In genomic region chr12:85036241-85036707, GRCh38 we compare ENCODE assay signal across 9 cellular contexts. TPM values are rescaled to one million over a fixed set of nuclear protein-coding genes. Genes with fewer than 3 reads are reported as not detected.
DNase-seq lines count a peak whose midpoint lies in the region; ATAC-seq and TF ChIP-seq lines count a peak whose summit lies in the region.
"Had no signal": no experiment of that assay in that cellular context is flagged by ENCODE, and none has a peak within 500 bp of the region (broad histone marks: within the 10 kb centered on the region; RNA-seq: fewer than 3 reads in every experiment).

Gene LRRIQ1, plus strand, starts transcription at chr12:85036351. Its CDS starts 1,826 bp downstream, at chr12:85038177.
Gene TSPAN19, minus strand, starts transcription at chr12:85036277. Its CDS starts 6,331 bp downstream, at chr12:85029946.

- H4K20me1 ChIP-seq in MM.1S (ENCODE audit: insufficient read depth, low read length) (no peaks in the 10 kb centered on the region), smooth muscle cell (ENCODE audit: low read depth) (no peaks in the 10 kb centered on the region)

- H3K4me3 ChIP-seq in GM12865 (ENCODE audit: low read depth, low read length) (peak within 1 kb of the TSS; percentile 66), HEK293 (ENCODE audit: low read depth, low read length) (peak within 1 kb of the TSS; percentile 78), MM.1S (ENCODE audit: low read length) (peak within 1 kb of the TSS; percentile 67), smooth muscle cell (peak within 1 kb of the TSS; percentile 60)

- DNase-seq in GM12865 (ENCODE audit: low read depth) (peak; percentile 83), MM.1S (peak; percentile 92), chondrocyte (ENCODE audit: low spot score) (peak; percentile 69), islet precursor cell (peak; percentile 95), smooth muscle cell (lab: John Stamatoyannopoulos, UW; ENCODE audit: unreplicated experiment) (peak; percentile 5)
- no peak for DNase-seq in natural killer cell treated with Interleukin-12 subunit alpha and Interleukin-12 subunit beta and Interleukin-15 and Interleukin-18, amount 100 ng/mL, for 72 hours (ENCODE audit: low spot score)

- H3K27ac Mint-ChIP-seq in chondrocyte (ENCODE audit: unreplicated experiment), result no peak within 1 kb of the TSS
- H3K27ac Mint-ChIP-seq in natural killer cell treated with Interleukin-12 subunit alpha and Interleukin-12 subunit beta and Interleukin-15 and Interleukin-18, amount 100 ng/mL, for 72 hours, result no peak within 1 kb of the TSS

- WGBS in smooth muscle cell (ENCODE audit: low lambda C conversion rate), result 2% methylated on average over 22 of the region's 22 CpGs

- peak within 1 kb of the TSS; percentile 75 for H3K4me3 Mint-ChIP-seq in chondrocyte (ENCODE audit: unreplicated experiment)
- H3K4me3 Mint-ChIP-seq in natural killer cell treated with Interleukin-12 subunit alpha and Interleukin-12 subunit beta and Interleukin-15 and Interleukin-18, amount 100 ng/mL, for 72 hours, result no peak within 1 kb of the TSS

- H3F3A ChIP-seq in MM.1S (ENCODE audit: insufficient read depth, low read length) (no peaks in the 10 kb centered on the region), smooth muscle cell (ENCODE audit: low read depth) (no peaks in the 10 kb centered on the region)

- 0 out of 2 replicates have a peak, but pooled peaks cover 3% of the 10 kb centered on the region for H3K27me3 ChIP-seq in MM.1S (replicated peaks; ENCODE audit: insufficient read depth, low read length)
- peaks cover 7% of the 10 kb centered on the region for H3K27me3 ChIP-seq in smooth muscle cell (ENCODE audit: low read depth)

- H3K4me1 ChIP-seq in HEK293 (ENCODE audit: control insufficient read depth, insufficient read depth, low read length) (no peaks in the 10 kb centered on the region), MM.1S (ENCODE audit: low read length) (peaks cover 3% of the 10 kb centered on the region; the same call in 1 of the 2 replicates), smooth muscle cell (ENCODE audit: low read depth) (peaks cover 14% of the 10 kb centered on the region)

- H3K27me3 Mint-ChIP-seq in chondrocyte (ENCODE audit: low read depth), result peaks cover 40% of the 10 kb centered on the region
- peaks cover 0 to 6% of the 10 kb centered on the region in 2 donors for H3K27me3 Mint-ChIP-seq in natural killer cell treated with Interleukin-12 subunit alpha and Interleukin-12 subunit beta and Interleukin-15 and Interleukin-18, amount 100 ng/mL, for 72 hours

- no peaks in the 10 kb centered on the region for H3K36me3 Mint-ChIP-seq in chondrocyte (ENCODE audit: low read depth)
- H3K36me3 Mint-ChIP-seq in natural killer cell treated with Interleukin-12 subunit alpha and Interleukin-12 subunit beta and Interleukin-15 and Interleukin-18, amount 100 ng/mL, for 72 hours, result no peaks in the 10 kb centered on the region

- ATAC-seq in SK-N-SH treated with all-trans-retinoic acid at 6 μM for 48 hours, result peak; percentile 99
- no peak for ATAC-seq in natural killer cell treated with Interleukin-12 subunit alpha and Interleukin-12 subunit beta and Interleukin-15 and Interleukin-18, amount 100 ng/mL, for 72 hours

- CTCF ChIA-PET in HEK293 (lab: Yijun Ruan, JAX), result interaction anchor here (1.2 to 1.3 kb wide), 2 partner anchors 161 to 192 kb away, joined by 4 read pairs; no protein-coding TSS in a partner anchor

- no peaks in the 10 kb centered on the region for H3K9me3 Mint-ChIP-seq in chondrocyte (ENCODE audit: low read depth)
- H3K9me3 Mint-ChIP-seq in natural killer cell treated with Interleukin-12 subunit alpha and Interleukin-12 subunit beta and Interleukin-15 and Interleukin-18, amount 100 ng/mL, for 72 hours, result no peaks in the 10 kb centered on the region

- peak within 1 kb of the TSS; percentile 88 for H3K4me2 ChIP-seq in MM.1S (ENCODE audit: low read depth, low read length)
- peak within 1 kb of the TSS; percentile 95 for H3K4me2 ChIP-seq in smooth muscle cell

- no peaks in the 10 kb centered on the region for H3K9me2 ChIP-seq in MM.1S (replicated peaks; ENCODE audit: insufficient read depth, low read length)

- H3K79me2 ChIP-seq in MM.1S (ENCODE audit: low read length) (no peaks in the 10 kb centered on the region), smooth muscle cell (ENCODE audit: low read depth) (no peaks in the 10 kb centered on the region)

- H2AFZ ChIP-seq in MM.1S (ENCODE audit: low read length), result peak within 1 kb of the TSS; percentile 61
- H2AFZ ChIP-seq in smooth muscle cell (ENCODE audit: low read depth), result peak within 1 kb of the TSS; percentile 93

- no peak for TF ChIP-seq CTCF in GM12865 (IDR thresholded peaks at IDR 0.05; ENCODE audit: insufficient read depth, low read depth, low read length, missing control alignments)
- no peak for TF ChIP-seq CTCF in HEK293 (tag by site-specific recombination; IDR thresholded peaks at IDR 0.05)
- no peak for TF ChIP-seq CTCF in MM.1S (IDR thresholded peaks at IDR 0.05; ENCODE audit: low read length)
- TF ChIP-seq CTCF in chondrocyte (IDR thresholded peaks at IDR 0.05), result no peak
- TF ChIP-seq CTCF in smooth muscle cell (IDR thresholded peaks at IDR 0.05; ENCODE audit: borderline replicate concordance, insufficient read depth, poor library complexity, severe bottlenecking), result no peak

- POLR2A ChIA-PET in HEK293 (lab: Yijun Ruan, JAX), result interaction anchor here (1.4 kb wide), 1 partner anchor 125 kb away, joined by 4 read pairs; no protein-coding TSS in a partner anchor

- H3K9me3 ChIP-seq in HEK293 (ENCODE audit: control insufficient read depth, insufficient read depth, low read depth, low read length) (no peaks in the 10 kb centered on the region), MM.1S (replicated peaks; ENCODE audit: insufficient read depth, low read length) (no peaks in the 10 kb centered on the region), smooth muscle cell (replicated peaks; ENCODE audit: low read depth) (no peaks in the 10 kb centered on the region)
- H3K9me3 ChIP-seq: neutrophil had no signal

- H3K27ac ChIP-seq in HEK293 (ENCODE audit: extremely low read depth, low read depth, low read length), result no peak within 1 kb of the TSS
- H3K27ac ChIP-seq in MM.1S (ENCODE audit: low read length), result peak within 1 kb of the TSS; percentile 4; the same call in 1 of the 2 replicates
- no peak within 1 kb of the TSS for H3K27ac ChIP-seq in smooth muscle cell (ENCODE audit: low read depth)
- H3K27ac ChIP-seq: neutrophil had no signal

- H3K9ac ChIP-seq in MM.1S (ENCODE audit: low read length) (peak within 1 kb of the TSS; percentile 59), smooth muscle cell (ENCODE audit: low read depth) (peak within 1 kb of the TSS; percentile 47)

- peaks cover 6% of the 10 kb centered on the region for H3K4me1 Mint-ChIP-seq in chondrocyte (ENCODE audit: low read depth)
- H3K4me1 Mint-ChIP-seq in natural killer cell treated with Interleukin-12 subunit alpha and Interleukin-12 subunit beta and Interleukin-15 and Interleukin-18, amount 100 ng/mL, for 72 hours (ENCODE audit: low read depth in 2 of 2), result no peaks in the 10 kb centered on the region

- H3K36me3 ChIP-seq in HEK293 (ENCODE audit: control insufficient read depth in 2 of 2, insufficient read depth in 1 of 2, low read length in 2 of 2), result no peaks in the 10 kb centered on the region
- H3K36me3 ChIP-seq in MM.1S (replicated peaks; ENCODE audit: insufficient read depth, low read length), result no peaks in the 10 kb centered on the region
- H3K36me3 ChIP-seq in smooth muscle cell (ENCODE audit: low read depth), result no peaks in the 10 kb centered on the region
- H3K36me3 ChIP-seq: neutrophil had no signal

TF ChIP-seq in HEK293, 187 proteins besides CTCF, POLR2A, EP300 and RAD21 (continues in another document):
- TF ChIP-seq ZNF133 (tag by site-specific recombination; IDR thresholded peaks at IDR 0.05) (no peak), ZNF501 (tag by site-specific recombination; IDR thresholded peaks at IDR 0.05) (no peak), ZNF24 (tag by site-specific recombination; IDR thresholded peaks at IDR 0.05) (peak; percentile 20; the same call in 1 of the 2 replicates), SCRT2 (tag by site-specific recombination; IDR thresholded peaks at IDR 0.05) (peak; percentile 42; the same call in 1 of the 2 replicates), ZNF658 (tag by site-specific recombination; IDR thresholded peaks at IDR 0.05) (no peak), ZBTB20 (tag by site-specific recombination; IDR thresholded peaks at IDR 0.05) (peak; percentile 35; the same call in 1 of the 2 replicates), SP3 (tag by site-specific recombination; IDR thresholded peaks at IDR 0.05) (0 out of 2 replicates have a peak, but pooled peaks have one; percentile 6), MZF1 (tag by site-specific recombination; IDR thresholded peaks at IDR 0.05; ENCODE audit: borderline replicate concordance) (0 out of 2 replicates have a peak, but pooled peaks have one; percentile 21)

TF ChIP-seq in SK-N-SH treated with all-trans-retinoic acid at 6 μM for 48 hours, 23 proteins besides CTCF, POLR2A, EP300 and RAD21 (continues in another document):
- TF ChIP-seq ZNF70 (CRISPR knock-in tag; IDR thresholded peaks at IDR 0.05), result no peak
- no peak for TF ChIP-seq RARB (CRISPR knock-in tag; IDR thresholded peaks at IDR 0.05)
- TF ChIP-seq OSR1 (CRISPR knock-in tag; IDR thresholded peaks at IDR 0.05), result no peak
- no peak for TF ChIP-seq ESRRG (CRISPR knock-in tag; IDR thresholded peaks at IDR 0.05)

RNA-seq across cellular contexts. Expression of gene LRRIQ1, which starts in this region (rescaled TPM):
- total RNA-seq in chondrocyte, result 0.10 TPM in 1 of 3 replicates, not detected in the others
- total RNA-seq in smooth muscle cell, result 0.49 and 1.3 TPM in 2 replicates
- polyA plus RNA-seq in smooth muscle cell, result 1.3 and 3.0 TPM in 2 replicates
- total RNA-seq in natural killer cell treated with Interleukin-12 subunit alpha and Interleukin-12 subunit beta and Interleukin-15 and Interleukin-18, amount 100 ng/mL, for 72 hours, result not detected

RNA-seq across cellular contexts. Expression of gene TSPAN19, which starts in this region (rescaled TPM):
- not detected in 3 replicates for total RNA-seq in chondrocyte
- 0.04 TPM in 1 of 2 replicates, not detected in the other for total RNA-seq in smooth muscle cell
- not detected in 2 replicates for polyA plus RNA-seq in smooth muscle cell
- total RNA-seq in natural killer cell treated with Interleukin-12 subunit alpha and Interleukin-12 subunit beta and Interleukin-15 and Interleukin-18, amount 100 ng/mL, for 72 hours, result not detected

Comparison
In these comparisons a context has a peak if more than half of its experiments do, and no peak if none do; other contexts are left out.
1. Peak in DNase-seq in chondrocyte; RNA of the genes that start here not detected or under 1 TPM.